Comparison of ENCODE assay signal across 11 cellular contexts in the genomic region with DNA sequence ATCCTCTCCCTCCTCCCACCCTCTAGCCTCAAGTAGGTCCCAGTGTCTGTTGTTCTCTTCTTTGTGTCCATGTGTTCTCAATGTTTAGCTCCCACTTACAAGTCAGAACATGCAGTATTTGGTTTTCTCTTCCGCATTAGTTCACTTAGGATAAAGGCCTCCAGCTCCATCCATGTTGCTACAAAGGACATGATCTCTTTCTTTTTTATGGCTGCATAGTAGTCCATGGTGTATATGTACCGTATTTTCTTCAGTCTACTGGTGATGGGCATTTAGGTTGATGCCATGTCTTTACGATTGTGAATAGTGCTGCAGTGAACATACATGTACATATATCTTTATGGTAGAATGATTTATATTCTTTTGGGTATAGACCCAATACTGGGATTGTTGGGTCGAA. TPM values are rescaled to one million over a fixed set of nuclear protein-coding genes. Genes with fewer than 3 reads are reported as not detected.
DNase-seq lines count a peak whose midpoint lies in the region; ATAC-seq, FAIRE-seq and TF ChIP-seq lines count a peak whose summit lies in the region.
"Had no signal": no experiment of that assay in that cellular context is flagged by ENCODE, and none has a peak within 500 bp of the region (broad histone marks: within the 10 kb centered on the region; RNA-seq: fewer than 3 reads in every experiment).

No MANE protein-coding gene starts in this region.

- no peak for FAIRE-seq in kidney (lab: Jason Lieb, UNC)
- FAIRE-seq: small intestine had no signal

- TSS peak; percentile 45 for BruUV-seq in MCF 10A (replicated peaks; lab: Mats Ljungman, UMichigan)

- H3K27me3 Mint-ChIP-seq in MCF 10A (ENCODE audit: insufficient read depth, unreplicated experiment): no peaks in the 10 kb centered on the region
- no peaks in the 10 kb centered on the region for H3K27me3 Mint-ChIP-seq in activated CD8-positive, alpha-beta T cell treated with anti-CD3 and anti-CD28 coated beads for 36 hours

- no peak overlapping the region for H3K4ac ChIP-seq in neuronal stem cell (ENCODE audit: low read length)

- H4K8ac ChIP-seq in neuronal stem cell (ENCODE audit: low read depth, low read length): no peak overlapping the region

- 94% methylated on average over 4 of the region's 4 CpGs for WGBS in suprapubic skin
- no CpG with 5 or more reads among the region's 4 CpGs for WGBS in neuronal stem cell (ENCODE audit: extremely low coverage in 2 of 2, insufficient read length in 2 of 2, insufficient replicate concordance in 1 of 2), 2 donors

- TF ChIP-seq EP300 in suprapubic skin (IDR thresholded peaks at IDR 0.05): no peak

- H3K4me3 ChIP-seq in breast epithelium (peak overlapping the region in 1 of 3 donors; percentile 66), kidney (ENCODE audit: low read length in 2 of 2) (peak overlapping the region; percentile 93 to 98), suprapubic skin (peak overlapping the region; percentile 64), neuronal stem cell (ENCODE audit: low read length in 2 of 2) (peak overlapping the region in 1 of 2 donors; percentile 84)

- no peak overlapping the region for H3K4me2 ChIP-seq in neuronal stem cell (ENCODE audit: insufficient read depth, low read length, poor library complexity, severe bottlenecking)

- H3K79me1 ChIP-seq in neuronal stem cell (ENCODE audit: low read depth, low read length): peaks cover 5% of the 10 kb centered on the region

- peaks cover 15% of the 10 kb centered on the region for H3K4me1 Mint-ChIP-seq in MCF 10A (ENCODE audit: insufficient read depth, unreplicated experiment)
- H3K4me1 Mint-ChIP-seq in activated CD8-positive, alpha-beta T cell treated with anti-CD3 and anti-CD28 coated beads for 36 hours (ENCODE audit: low read depth): peaks cover 33% of the 10 kb centered on the region

- H2BK15ac ChIP-seq in neuronal stem cell (ENCODE audit: low read length): no peak overlapping the region

- intact Hi-C loops in MCF 10A (cut with micrococcal nuclease): loop anchor here (5.0 kb wide), 1 partner anchor 280 kb away; no protein-coding TSS in a partner anchor
- intact Hi-C loops in breast epithelium (cut with DNase I; ENCODE audit: low total_unique reads): loop anchor here (5.0 kb wide), 1 partner anchor 180 kb away; no protein-coding TSS in a partner anchor
- intact Hi-C loops in activated CD8-positive, alpha-beta T cell treated with anti-CD3 and anti-CD28 coated beads for 36 hours (cut with micrococcal nuclease): loop anchor here (10.0 kb wide), 1 partner anchor 123 kb away; no protein-coding TSS in a partner anchor
- intact Hi-C loops in kidney (cut with DNase I): no loop called here

- H2BK5ac ChIP-seq in neuronal stem cell (ENCODE audit: low read length): no peak overlapping the region

- H3K14ac ChIP-seq in neuronal stem cell (ENCODE audit: low read length): no peak overlapping the region

- H3K4me1 ChIP-seq in breast epithelium: peaks cover 0 to 6% of the 10 kb centered on the region in 2 donors
- peaks cover 8% of the 10 kb centered on the region in 2 donors for H3K4me1 ChIP-seq in kidney (ENCODE audit: control insufficient read depth in 1 of 2, insufficient read depth in 1 of 2, low read depth in 1 of 2, low read length in 2 of 2)
- H3K4me1 ChIP-seq in suprapubic skin: peaks cover 28% of the 10 kb centered on the region
- H3K4me1 ChIP-seq in neuronal stem cell (ENCODE audit: control insufficient read depth in 2 of 2, insufficient read depth in 1 of 2, low read depth in 1 of 2, low read length in 2 of 2): peaks cover 7 to 10% of the 10 kb centered on the region in 2 donors

- H2BK12ac ChIP-seq in neuronal stem cell (ENCODE audit: low read length): no peak overlapping the region

- H3K27me3 ChIP-seq in breast epithelium (no peaks in the 10 kb centered on the region), suprapubic skin (no peaks in the 10 kb centered on the region), neuronal stem cell (ENCODE audit: control insufficient read depth in 3 of 3, insufficient read depth in 3 of 3, low read depth in 1 of 3, low read length in 3 of 3) (no peaks in the 10 kb centered on the region)

- no peak for TF ChIP-seq CTCF in MCF 10A (IDR thresholded peaks at IDR 0.05; ENCODE audit: unreplicated experiment)
- no peak for TF ChIP-seq CTCF in breast epithelium (IDR thresholded peaks at IDR 0.05)
- no peak for TF ChIP-seq CTCF in activated CD8-positive, alpha-beta T cell treated with anti-CD3 and anti-CD28 coated beads for 36 hours (IDR thresholded peaks at IDR 0.05)
- TF ChIP-seq CTCF in kidney (IDR thresholded peaks at IDR 0.05; ENCODE audit: borderline replicate concordance, extremely low read depth, insufficient read depth): no peak
- TF ChIP-seq CTCF in suprapubic skin (IDR thresholded peaks at IDR 0.05): no peak
- no peak for TF ChIP-seq CTCF in GM10266 (IDR thresholded peaks at IDR 0.05; ENCODE audit: control insufficient read depth, insufficient read depth, low read depth, missing control alignments)

- POLR2A ChIA-PET in MCF 10A (lab: Yijun Ruan, JAX): interaction anchor here (0.9 to 9.7 kb wide), 9 partner anchors 10 to 300 kb away, joined by 3 to 283 read pairs (median 7); partner anchors contain the start of genes COX15, CUTC, ENTPD7 and SLC25A28
- POLR2A ChIA-PET in activated CD8-positive, alpha-beta T cell treated with anti-CD3 and anti-CD28 coated beads for 36 hours (lab: Charles Lee): interaction anchor here (2.8 kb wide), 1 partner anchor 188 kb away, joined by 37 read pairs; the partner anchor contains the start of gene SLC25A28

- ATAC-seq in activated CD8-positive, alpha-beta T cell treated with anti-CD3 and anti-CD28 coated beads for 36 hours: no peak

- no peaks in the 10 kb centered on the region for H3K9me3 Mint-ChIP-seq in MCF 10A (ENCODE audit: unreplicated experiment)
- H3K9me3 Mint-ChIP-seq in activated CD8-positive, alpha-beta T cell treated with anti-CD3 and anti-CD28 coated beads for 36 hours: no peaks in the 10 kb centered on the region

- CTCF ChIA-PET in MCF 10A (lab: Yijun Ruan, JAX): interaction anchor here (0.6 to 15.9 kb wide), 4 partner anchors 10 to 271 kb away, joined by 3 to 338 read pairs (median 4); partner anchors contain the start of gene SLC25A28
- CTCF ChIA-PET in activated CD8-positive, alpha-beta T cell treated with anti-CD3 and anti-CD28 coated beads for 36 hours (lab: Charles Lee): interaction anchor here (1.6 kb wide), 1 partner anchor 181 kb away, joined by 8 read pairs; no protein-coding TSS in a partner anchor

- no peak overlapping the region for H3K18ac ChIP-seq in neuronal stem cell (ENCODE audit: low read length)

- H2BK120ac ChIP-seq in neuronal stem cell (ENCODE audit: low read depth, low read length): no peak overlapping the region

- no peak for TF ChIP-seq POLR2A in breast epithelium (IDR thresholded peaks at IDR 0.05)
- no peak for TF ChIP-seq POLR2A in suprapubic skin (IDR thresholded peaks at IDR 0.05)

- DNase-seq in MCF 10A (ENCODE audit: unreplicated experiment) (no peak), breast epithelium (ENCODE audit: low spot score in 2 of 2) (no peak), kidney (no peak), suprapubic skin (ENCODE audit: low spot score in 2 of 2) (no peak), GM10266 (ENCODE audit: extremely low spot score) (no peak), neuronal stem cell (ENCODE audit: low spot score) (no peak), NCI-H748 (lab: John Stamatoyannopoulos, UW; ENCODE audit: unreplicated experiment) (no peak)
- DNase-seq in activated CD8-positive, alpha-beta T cell treated with anti-CD3 and anti-CD28 coated beads for 36 hours: no peak
- DNase-seq: activated gamma-delta T cell treated with Interleukin-2 at 50 U/mL for 16 hours, NCI-H1092, small intestine had no signal

- no peak overlapping the region for H3K27ac Mint-ChIP-seq in MCF 10A (ENCODE audit: low read depth, unreplicated experiment)
- H3K27ac Mint-ChIP-seq in activated CD8-positive, alpha-beta T cell treated with anti-CD3 and anti-CD28 coated beads for 36 hours: peak overlapping the region; percentile 22

- H3K4me3 Mint-ChIP-seq in MCF 10A (ENCODE audit: unreplicated experiment): peak overlapping the region; percentile 97
- peak overlapping the region; percentile 100 for H3K4me3 Mint-ChIP-seq in activated CD8-positive, alpha-beta T cell treated with anti-CD3 and anti-CD28 coated beads for 36 hours

- H3K9me3 ChIP-seq in breast epithelium (no peaks in the 10 kb centered on the region), kidney (ENCODE audit: control insufficient read depth in 1 of 2, low read length in 2 of 2) (no peaks in the 10 kb centered on the region), suprapubic skin (no peaks in the 10 kb centered on the region), neuronal stem cell (replicated peaks in 1 of 2; ENCODE audit: control insufficient read depth in 2 of 2, insufficient read depth in 1 of 2, low read depth in 1 of 2, low read length in 2 of 2) (no peaks in the 10 kb centered on the region)

- H2AFZ ChIP-seq in neuronal stem cell (ENCODE audit: low read length): no peak overlapping the region

- peaks cover 12% of the 10 kb centered on the region for H3K36me3 Mint-ChIP-seq in MCF 10A (ENCODE audit: insufficient read depth, unreplicated experiment)
- H3K36me3 Mint-ChIP-seq in activated CD8-positive, alpha-beta T cell treated with anti-CD3 and anti-CD28 coated beads for 36 hours (ENCODE audit: low read depth): peaks cover 14% of the 10 kb centered on the region

- H3K23ac ChIP-seq in neuronal stem cell (ENCODE audit: low read depth, low read length, poor library complexity): no peak overlapping the region

- no peaks in the 10 kb centered on the region for H3K36me3 ChIP-seq in breast epithelium
- peaks cover 0 to 4% of the 10 kb centered on the region in 2 donors for H3K36me3 ChIP-seq in kidney (ENCODE audit: control insufficient read depth in 1 of 2, insufficient read depth in 2 of 2, low read length in 2 of 2)
- H3K36me3 ChIP-seq in suprapubic skin: no peaks in the 10 kb centered on the region
- H3K36me3 ChIP-seq in neuronal stem cell (replicated peaks in 1 of 2; ENCODE audit: control insufficient read depth in 2 of 2, insufficient read depth in 2 of 2, low read length in 2 of 2): peaks cover 0 to 13% of the 10 kb centered on the region in 2 donors

- H2AK5ac ChIP-seq in neuronal stem cell (ENCODE audit: low read depth, low read length): no peak overlapping the region

- H3K9ac ChIP-seq in kidney (ENCODE audit: low read length in 2 of 2): peak overlapping the region in 1 of 2 donors; percentile 93
- H3K9ac ChIP-seq in neuronal stem cell (ENCODE audit: low read depth, low read length, poor library complexity): no peak overlapping the region

- no peak overlapping the region for H4K91ac ChIP-seq in neuronal stem cell (ENCODE audit: low read depth, low read length, poor library complexity)

- H3K27ac ChIP-seq in breast epithelium (no peak overlapping the region), kidney (ENCODE audit: low read depth in 2 of 2, low read length in 2 of 2) (no peak overlapping the region), suprapubic skin (no peak overlapping the region), neuronal stem cell (replicated peaks; ENCODE audit: low read length) (no peak overlapping the region)

RNA-seq across cellular contexts. Expression of gene GOT1, which starts 1.6 kb away (rescaled TPM):
- total RNA-seq in MCF 10A (2022) (163 and 184 TPM in 2 replicates), breast epithelium (10 to 100 TPM; 13.9 to 18.4 (median 15.7) TPM), kidney (73.2 TPM), suprapubic skin (10 to 100 TPM; 16.9 to 46.2 (median 31.7) TPM)
- total RNA-seq in activated CD8-positive, alpha-beta T cell treated with anti-CD3 and anti-CD28 coated beads for 36 hours: 10 to 100 TPM; 48.7 to 51.5 TPM
- 241 TPM for polyA plus RNA-seq in kidney (ENCODE audit: insufficient read depth, low read depth, low replicate concordance)
- polyA plus RNA-seq in neuronal stem cell (2013, experiment 1 of 2): 42.3 TPM
- polyA plus RNA-seq in neuronal stem cell (2013, experiment 2 of 2): 40.4 TPM
